ENCODE assay signal across 8 cellular contexts in the genomic region with DNA sequence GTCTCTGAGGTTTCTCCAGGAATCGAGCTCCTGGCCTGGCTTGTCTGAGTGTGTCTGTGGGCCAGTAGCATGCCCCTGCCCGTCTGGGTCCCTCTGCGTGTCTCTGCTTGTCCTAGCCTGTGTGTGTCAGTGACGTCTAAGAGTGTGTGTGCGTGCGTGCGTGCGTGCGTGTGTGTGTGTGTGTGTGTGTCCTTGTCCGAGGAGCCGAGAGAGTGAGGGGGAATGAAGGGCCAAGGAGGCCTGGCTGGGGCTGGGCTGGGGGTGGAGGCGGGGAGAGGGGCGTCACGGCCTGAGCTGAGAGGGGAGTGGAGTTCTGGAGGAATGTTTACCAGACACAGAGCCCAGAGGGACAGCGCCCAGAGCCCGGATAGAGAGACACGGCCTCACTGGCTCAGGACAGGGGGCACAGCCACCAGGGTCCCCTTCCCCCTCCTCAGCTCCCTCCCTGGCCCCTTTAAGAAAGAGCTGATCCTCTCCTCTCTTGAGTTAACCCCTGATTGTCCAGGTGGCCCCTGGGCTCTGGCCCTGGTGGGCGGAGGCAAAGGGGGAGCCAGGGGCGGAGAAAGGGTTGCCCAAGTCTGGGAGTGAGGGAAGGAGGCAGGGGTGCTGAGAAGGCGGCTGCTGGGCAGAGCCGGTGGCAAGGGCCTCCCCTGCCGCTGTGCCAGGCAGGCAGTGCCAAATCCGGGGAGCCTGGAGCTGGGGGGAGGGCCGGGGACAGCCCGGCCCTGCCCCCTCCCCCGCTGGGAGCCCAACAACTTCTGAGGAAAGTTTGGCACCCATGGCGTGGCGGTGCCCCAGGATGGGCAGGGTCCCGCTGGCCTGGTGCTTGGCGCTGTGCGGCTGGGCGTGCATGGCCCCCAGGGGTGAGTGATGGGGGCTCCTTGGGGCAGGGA. TPM values are rescaled to one million over a fixed set of nuclear protein-coding genes. Genes with fewer than 3 reads are reported as not detected.
A peak's percentile ranks its signal among the peaks of the same experiment; 100 is the strongest.
DNase-seq lines count a peak whose midpoint lies in the region; ATAC-seq, FAIRE-seq and TF ChIP-seq lines count a peak whose summit lies in the region.

A gene (plus strand): TSS at position 609 of the 893 bp plus-strand sequence. CDS start 170 bp downstream, at position 779.

- TF ChIP-seq CTCF in mammary epithelial cell (conservative IDR thresholded peaks at IDR 0.05 in 1 of 2, IDR thresholded peaks at IDR 0.05 in 1 of 2; ENCODE audit: extremely low read depth in 1 of 2, insufficient read depth in 1 of 2, low read depth in 1 of 2, low read length in 2 of 2) (no peak), gastrocnemius medialis (IDR thresholded peaks at IDR 0.05 in 4 of 5, conservative IDR thresholded peaks at IDR 0.05 in 1 of 5) (no peak)

- H2AFZ ChIP-seq in mammary epithelial cell (ENCODE audit: low read depth, low read length): peak within 1 kb of the TSS; percentile 71

- no peaks in the 10 kb centered on the region for H4K20me1 ChIP-seq in mammary epithelial cell (ENCODE audit: insufficient read depth, low read length)

- H3K4me2 ChIP-seq in mammary epithelial cell (ENCODE audit: insufficient read depth, low read depth, low read length): peak within 1 kb of the TSS; percentile 94

- intact Hi-C loops in mammary epithelial cell (cut with micrococcal nuclease) (loop anchor here (1.0 kb wide), 1 partner anchor 43 kb away; no protein-coding TSS in a partner anchor), gastrocnemius medialis (cut with DNase I; ENCODE audit: low total_unique reads) (no loop called here)

- H3K9ac ChIP-seq in mammary epithelial cell (ENCODE audit: insufficient read depth, low read length) (peak within 1 kb of the TSS; percentile 85), iPS-18a (ENCODE audit: low read length) (peak within 1 kb of the TSS; percentile 6)

- peak; percentile 98 for FAIRE-seq in HTR-8/SVneo (lab: Jason Lieb, UNC)

- peak; percentile 64 to 72 for ATAC-seq in gastrocnemius medialis
- no peak for ATAC-seq in HG03521 (IDR thresholded peaks at IDR 0.05; ENCODE audit: unreplicated experiment)

- H3K79me2 ChIP-seq in mammary epithelial cell (ENCODE audit: insufficient read depth, low read length): peaks cover 49% of the 10 kb centered on the region

- peak; percentile 87 for DNase-seq in HTR-8/SVneo (ENCODE audit: insufficient read length, low spot score)
- peak; percentile 95 for DNase-seq in mammary epithelial cell
- peak; percentile 49 to 76 for DNase-seq in gastrocnemius medialis
- no peak for DNase-seq in AML-193 (lab: John Stamatoyannopoulos, UW)
- no peak for DNase-seq in HuH-7.5 (ENCODE audit: low spot score)
- no peak for DNase-seq in NCI-H2171 treated with DMSO at 0.1 percent for 48 hours (lab: John Stamatoyannopoulos, UW)

- CTCF ChIA-PET in mammary epithelial cell (lab: Charles Lee; ENCODE audit: low non-redundant PET): interaction anchor here (0.6 kb wide), 1 partner anchor 213 kb away, joined by 4 read pairs; no protein-coding TSS in a partner anchor

- BruUV-seq in mammary epithelial cell (replicated peaks; lab: Mats Ljungman, UMichigan): TSS peak; percentile 7

- peak; percentile 34 to 70 for TF ChIP-seq POLR2A in gastrocnemius medialis (IDR thresholded peaks at IDR 0.05)

- WGBS in mammary epithelial cell (ENCODE audit: low coverage, missing lambda C conversion rate): under 1% methylated on average over 17 of the region's 32 CpGs

- peak within 1 kb of the TSS; percentile 92 for H3K27ac ChIP-seq in mammary epithelial cell (ENCODE audit: insufficient read depth, low read depth, low read length)
- H3K27ac ChIP-seq in iPS-18a (ENCODE audit: low read length): no peak within 1 kb of the TSS
- peak within 1 kb of the TSS; percentile 62 to 89 (median 86) for H3K27ac ChIP-seq in gastrocnemius medialis

- dilution Hi-C loops in mammary epithelial cell (cut with HindIII; ENCODE audit: low sequenced_read_pairs): no loop called here

- H3K4me1 ChIP-seq in mammary epithelial cell (ENCODE audit: insufficient read depth, low read length): peaks cover 44% of the 10 kb centered on the region
- peaks cover 10% of the 10 kb centered on the region for H3K4me1 ChIP-seq in iPS-18a (ENCODE audit: control insufficient read depth, low read depth, low read length)
- no peaks in the 10 kb centered on the region for H3K4me1 ChIP-seq in gastrocnemius medialis

- H3K27me3 ChIP-seq in mammary epithelial cell (ENCODE audit: insufficient read depth, low read length): no peaks in the 10 kb centered on the region
- H3K27me3 ChIP-seq in iPS-18a (ENCODE audit: control insufficient read depth, insufficient read depth, low read length): no peaks in the 10 kb centered on the region
- peaks cover 13 to 35% (median 19%) of the 10 kb centered on the region in 3 donors for H3K27me3 ChIP-seq in gastrocnemius medialis

- peak within 1 kb of the TSS; percentile 69 to 74 (median 72) for H3K4me3 ChIP-seq in mammary epithelial cell (replicated peaks in 1 of 3; ENCODE audit: insufficient read depth in 1 of 3, low read depth in 2 of 3, low read length in 3 of 3)
- H3K4me3 ChIP-seq in iPS-18a (ENCODE audit: low read length): peak within 1 kb of the TSS; percentile 73
- peak within 1 kb of the TSS; percentile 52 to 66 (median 56) for H3K4me3 ChIP-seq in gastrocnemius medialis

- in situ Hi-C loops in mammary epithelial cell (cut with MboI; ENCODE audit: low sequenced_read_pairs in 2 of 2) (no loop called here), gastrocnemius medialis (cut with MboI; ENCODE audit: low sequenced_read_pairs in 4 of 4) (no loop called here)

- peaks cover 8% of the 10 kb centered on the region for H3K36me3 ChIP-seq in mammary epithelial cell (ENCODE audit: insufficient read depth, low read length)
- peaks cover 6% of the 10 kb centered on the region for H3K36me3 ChIP-seq in iPS-18a (ENCODE audit: control insufficient read depth, low read depth, low read length)
- no peaks in the 10 kb centered on the region for H3K36me3 ChIP-seq in gastrocnemius medialis

- H3K9me3 ChIP-seq in mammary epithelial cell (replicated peaks; ENCODE audit: insufficient read depth, low read length) (no peaks in the 10 kb centered on the region), iPS-18a (ENCODE audit: control insufficient read depth, low read depth, low read length) (no peaks in the 10 kb centered on the region), gastrocnemius medialis (no peaks in the 10 kb centered on the region)

RNA-seq across cellular contexts. Expression of the gene that starts here (rescaled TPM):
- total RNA-seq in mammary epithelial cell (100 to 1,000 TPM; 121 to 141 TPM), gastrocnemius medialis (10 to 100 TPM; 17.4 to 49.2 (median 37.4) TPM)
- 57.3 TPM for polyA plus RNA-seq in mammary epithelial cell
- polyA minus RNA-seq in mammary epithelial cell: 460 TPM

Comparison
In these comparisons a context has a peak if more than half of its experiments do, and no peak if none do; other contexts are left out.
1. DNase-seq: peak in HTR-8/SVneo (single experiment), mammary epithelial cell (single experiment) and gastrocnemius medialis (2 of 2); none in AML-193 (0 of 2), HuH-7.5 (single experiment) and NCI-H2171 treated with DMSO at 0.1 percent for 48 hours (single experiment).
2. Peak in every context shown above with its lines, with median percentiles within 50 percentile points of each other: H3K4me3 ChIP-seq.